8 cellular contexts compared by ENCODE assay signal in genomic region chr15:60660290-60661051, GRCh38.
DNase-seq lines count a peak whose midpoint lies in the region; ATAC-seq and TF ChIP-seq lines count a peak whose summit lies in the region.

No MANE protein-coding gene starts in this region.

- intact Hi-C loops in ascending aorta (cut with DNase I) (loop anchor here (1.0 to 5.0 kb wide), 2 partner anchors 69 to 257 kb away; no protein-coding TSS in a partner anchor), posterior vena cava (cut with DNase I) (no loop called here)

- H3K4me3 ChIP-seq in ascending aorta (peak overlapping the region in 1 of 2 donors; percentile 30), lung (no peak overlapping the region)

- no peak for DNase-seq in activated T-cell treated with anti-CD3 and anti-CD28 coated beads, Interleukin-2, amount 50 U/mL, for 24 hours
- no peak for DNase-seq in activated T-cell treated with anti-CD3 and anti-CD28 coated beads, Interleukin-2, amount 50 U/mL, for 1 hour
- DNase-seq in ascending aorta (ENCODE audit: low spot score in 2 of 2) (peak in 1 of 2 donors; percentile 66), lung (ENCODE audit: low spot score) (no peak), posterior vena cava (ENCODE audit: low spot score) (no peak), medulla oblongata (ENCODE audit: extremely low spot score) (no peak), glutamatergic neuron (no peak)

- H3K4me1 Mint-ChIP-seq in activated T-cell treated with anti-CD3 and anti-CD28 coated beads, Interleukin-2, amount 50 U/mL, for 24 hours (ENCODE audit: low read depth) = peaks cover 37% of the 10 kb centered on the region
- H3K4me1 Mint-ChIP-seq in glutamatergic neuron (ENCODE audit: low read depth, unreplicated experiment) = peaks cover 3% of the 10 kb centered on the region

- WGBS in lung, 2 donors = 62 to 77% methylated on average over 4 of the region's 4 CpGs

- H3K9me3 ChIP-seq in ascending aorta (no peaks in the 10 kb centered on the region), lung (ENCODE audit: control insufficient read depth in 2 of 2, insufficient read depth in 1 of 2, low read length in 1 of 2) (no peaks in the 10 kb centered on the region)

- no peaks in the 10 kb centered on the region for H3K27me3 Mint-ChIP-seq in activated T-cell treated with anti-CD3 and anti-CD28 coated beads, Interleukin-2, amount 50 U/mL, for 24 hours
- no peaks in the 10 kb centered on the region for H3K27me3 Mint-ChIP-seq in glutamatergic neuron (ENCODE audit: unreplicated experiment)

- H3K27ac Mint-ChIP-seq in activated T-cell treated with anti-CD3 and anti-CD28 coated beads, Interleukin-2, amount 50 U/mL, for 24 hours = peak overlapping the region; percentile 72
- no peak overlapping the region for H3K27ac Mint-ChIP-seq in glutamatergic neuron (ENCODE audit: unreplicated experiment)

- H3K27me3 ChIP-seq in ascending aorta (no peaks in the 10 kb centered on the region), lung (ENCODE audit: control insufficient read depth, insufficient read depth) (no peaks in the 10 kb centered on the region)

- TF ChIP-seq CTCF in ascending aorta (IDR thresholded peaks at IDR 0.05) (no peak), lung (IDR thresholded peaks at IDR 0.05; ENCODE audit: control extremely low read depth, extremely low read depth) (no peak), glutamatergic neuron (IDR thresholded peaks at IDR 0.05; ENCODE audit: partially characterized antibody, unreplicated experiment) (no peak)

- peak overlapping the region; percentile 33 for H3K4me3 Mint-ChIP-seq in activated T-cell treated with anti-CD3 and anti-CD28 coated beads, Interleukin-2, amount 50 U/mL, for 24 hours
- H3K4me3 Mint-ChIP-seq in glutamatergic neuron (ENCODE audit: unreplicated experiment) = no peak overlapping the region

- ATAC-seq in HG02943 (IDR thresholded peaks at IDR 0.05; ENCODE audit: low read depth, unreplicated experiment) (peak; percentile 77), lung (ENCODE audit: insufficient read depth, low FRiP score) (peak; percentile 42)

- H3K9me3 Mint-ChIP-seq in activated T-cell treated with anti-CD3 and anti-CD28 coated beads, Interleukin-2, amount 50 U/mL, for 24 hours = no peaks in the 10 kb centered on the region
- H3K9me3 Mint-ChIP-seq in glutamatergic neuron (ENCODE audit: unreplicated experiment) = no peaks in the 10 kb centered on the region

- H3K27ac ChIP-seq in ascending aorta (peak overlapping the region; percentile 57 to 65), lung (ENCODE audit: low read depth in 1 of 2, low read length in 1 of 2) (peak overlapping the region in 1 of 2 donors; percentile 33)

- H3K36me3 ChIP-seq in ascending aorta (no peaks in the 10 kb centered on the region), lung (ENCODE audit: control insufficient read depth in 2 of 2, insufficient read depth in 2 of 2, low read length in 2 of 2) (no peaks in the 10 kb centered on the region)

- H3K4me1 ChIP-seq in ascending aorta = peaks cover 0 to 7% of the 10 kb centered on the region in 2 donors
- H3K4me1 ChIP-seq in lung (ENCODE audit: control insufficient read depth in 2 of 2, insufficient read depth in 2 of 2, low read length in 2 of 2) = peaks cover 0 to 4% of the 10 kb centered on the region in 2 donors

- H3K36me3 Mint-ChIP-seq in activated T-cell treated with anti-CD3 and anti-CD28 coated beads, Interleukin-2, amount 50 U/mL, for 24 hours (ENCODE audit: low read depth) = no peaks in the 10 kb centered on the region
- H3K36me3 Mint-ChIP-seq in glutamatergic neuron (ENCODE audit: unreplicated experiment) = no peaks in the 10 kb centered on the region
